ENCODE assay signal across 31 cellular contexts in the genomic region with DNA sequence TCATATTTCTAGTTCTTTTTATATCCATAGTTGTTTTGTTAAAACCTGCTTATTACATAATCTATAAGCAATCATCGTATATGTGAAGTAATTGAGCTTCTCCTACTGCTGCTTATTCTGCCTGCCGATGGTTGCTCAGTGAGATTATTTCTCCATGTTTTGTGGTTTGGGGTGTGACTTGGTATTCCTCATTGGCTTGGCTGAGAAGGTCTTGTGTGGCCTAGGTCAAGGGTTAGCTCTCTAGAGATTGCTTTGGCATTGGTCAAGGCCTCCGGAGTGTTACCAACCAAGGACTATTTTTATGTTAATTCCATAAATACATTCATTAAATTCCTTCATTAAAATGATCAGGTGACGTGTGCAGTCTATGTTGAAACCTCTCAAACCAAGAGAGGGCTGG.
"Had no signal": no experiment of that assay in that cellular context is flagged by ENCODE, and none has a peak within 500 bp of the region (broad histone marks: within the 10 kb centered on the region; RNA-seq: fewer than 3 reads in every experiment).

No MANE protein-coding gene starts in this region.

- H3K9ac ChIP-seq: parathyroid adenoma had no signal

- H3K36me3 Mint-ChIP-seq: immature natural killer cell, memory B cell had no signal

- H3K9me3 Mint-ChIP-seq: activated T-helper 1 cell treated with anti-CD3 and anti-CD28 coated beads, Interleukin-12 subunit alpha, Interleukin-12 subunit beta, Interleukin-2, Interleukin-4 antibody, amounts not matched to agents 30 ng/mL and 10 ng/mL and 1 ng/mL, durations not matched to agents 14 hours and 24 hours and 36 hours; effector memory CD8-positive, alpha-beta T cell; T-helper 2 cell treated with Interferon-gamma antibody and Interleukin-4, amounts not matched to agents 5 μg/mL and 100 μg/mL, for 36 hours had no signal

- H3K9me3 ChIP-seq: psoas muscle, suprapubic skin, tibial artery had no signal

- H3K36me3 ChIP-seq: brain microvascular endothelial cell, heart left ventricle, suprapubic skin, tibial artery had no signal

- H3K27me3 ChIP-seq: brain microvascular endothelial cell, suprapubic skin, tibial artery had no signal

- ATAC-seq: effector memory CD8-positive, alpha-beta T cell; heart left ventricle; left colon; naive thymus-derived CD8-positive, alpha-beta T cell; psoas muscle had no signal

- H3K4me3 Mint-ChIP-seq: activated naive CD4-positive, alpha-beta T cell treated with anti-CD3 and anti-CD28 coated beads for 36 hours; activated T-helper 1 cell treated with anti-CD3 and anti-CD28 coated beads, Interleukin-12 subunit alpha, Interleukin-12 subunit beta, Interleukin-2, Interleukin-4 antibody, amounts not matched to agents 30 ng/mL and 10 ng/mL and 1 ng/mL, durations not matched to agents 14 hours and 24 hours and 36 hours; effector memory CD8-positive, alpha-beta T cell; immature natural killer cell; memory B cell; naive thymus-derived CD8-positive, alpha-beta T cell; neural crest cell; T-helper 2 cell treated with Interferon-gamma antibody and Interleukin-4, amounts not matched to agents 5 μg/mL and 100 μg/mL, for 36 hours had no signal

- H2AFZ ChIP-seq: parathyroid adenoma had no signal

- H3K27ac ChIP-seq: brain microvascular endothelial cell, heart left ventricle, parathyroid adenoma, psoas muscle, suprapubic skin, tibial artery, VCaP had no signal

- H3K4me3 ChIP-seq: heart left ventricle, psoas muscle, suprapubic skin, tibial artery had no signal

- H3K27ac Mint-ChIP-seq: activated naive CD4-positive, alpha-beta T cell treated with anti-CD3 and anti-CD28 coated beads for 36 hours; activated T-helper 1 cell treated with anti-CD3 and anti-CD28 coated beads, Interleukin-12 subunit alpha, Interleukin-12 subunit beta, Interleukin-2, Interleukin-4 antibody, amounts not matched to agents 30 ng/mL and 10 ng/mL and 1 ng/mL, durations not matched to agents 14 hours and 24 hours and 36 hours; effector memory CD8-positive, alpha-beta T cell; immature natural killer cell; memory B cell; naive thymus-derived CD8-positive, alpha-beta T cell; T-helper 2 cell treated with Interferon-gamma antibody and Interleukin-4, amounts not matched to agents 5 μg/mL and 100 μg/mL, for 36 hours had no signal

- H3K27me3 Mint-ChIP-seq: effector memory CD8-positive, alpha-beta T cell; memory B cell had no signal

- H3K4me1 ChIP-seq: heart left ventricle, parathyroid adenoma, psoas muscle, suprapubic skin, tibial artery had no signal

- DNase-seq: activated CD4-positive, alpha-beta T cell treated with anti-CD3 and anti-CD28 coated beads for 4 hours; activated CD4-positive, alpha-beta T cell treated with anti-CD3 and anti-CD28 coated beads, Interleukin-2, amount 50 U/mL, for 48 hours; activated CD8-positive, alpha-beta memory T cell treated with anti-CD3 and anti-CD28 coated beads for 24 hours; activated effector memory CD4-positive, alpha-beta T cell treated with anti-CD3 and anti-CD28 coated beads, Interleukin-2, amount 50 U/mL, for 16 hours; activated naive CD4-positive, alpha-beta T cell treated with anti-CD3 and anti-CD28 coated beads for 36 hours; amniotic stem cell; brain microvascular endothelial cell; caudate nucleus; cortex of kidney; effector memory CD8-positive, alpha-beta T cell; erythroblast; foreskin fibroblast; heart left ventricle; hypothalamus; immature natural killer cell; kidney; left colon; midbrain; naive thymus-derived CD8-positive, alpha-beta T cell; nucleus accumbens; psoas muscle; stimulated activated CD4-positive, alpha-beta T cell treated with anti-CD3 and anti-CD28 coated beads, Interleukin-15, amount 100 ng/mL, for 24 hours; stimulated activated naive CD4-positive, alpha-beta T cell; tibial artery had no signal

- H3K79me2 ChIP-seq: parathyroid adenoma had no signal

- H3K4me1 Mint-ChIP-seq: immature natural killer cell; memory B cell; naive thymus-derived CD8-positive, alpha-beta T cell; neural crest cell had no signal
